Comparison of ENCODE assay signal across 25 cellular contexts in the genomic region with DNA sequence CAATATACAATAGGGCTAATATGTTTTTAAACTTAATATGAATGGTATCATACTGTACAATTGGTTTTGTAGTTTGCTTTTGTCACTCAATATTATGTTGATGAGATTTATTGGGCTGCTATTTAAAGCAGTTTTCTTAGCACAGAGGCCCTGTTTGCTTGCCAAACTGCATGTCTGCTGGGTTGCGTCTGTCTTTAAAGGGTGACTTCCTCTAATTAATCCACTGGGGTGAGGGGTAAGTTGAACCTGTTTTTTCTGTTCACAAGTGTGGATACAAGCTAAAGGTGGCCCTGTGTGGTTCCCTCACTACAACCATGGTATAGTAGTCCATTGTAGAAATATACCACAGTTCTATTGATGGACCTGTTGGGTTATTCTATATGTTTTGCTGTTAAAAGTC. TPM values are rescaled to one million over a fixed set of nuclear protein-coding genes. Genes with fewer than 3 reads are reported as not detected.
A peak's percentile ranks its signal among the peaks of the same experiment; 100 is the strongest.
DNase-seq lines count a peak whose midpoint lies in the region; ATAC-seq, FAIRE-seq and TF ChIP-seq lines count a peak whose summit lies in the region.
"Had no signal": no experiment of that assay in that cellular context is flagged by ENCODE, and none has a peak within 500 bp of the region (broad histone marks: within the 10 kb centered on the region; RNA-seq: fewer than 3 reads in every experiment).

No MANE protein-coding gene starts in this region.

- FAIRE-seq in HepG2 (lab: Jason Lieb, UNC) = no peak

- H3K4me3 ChIP-seq in HepG2 (replicated peaks in 1 of 3; ENCODE audit: insufficient read depth in 1 of 3, low read depth in 2 of 3, low read length in 3 of 3) (no peak overlapping the region), right lobe of liver (no peak overlapping the region)
- H3K4me3 ChIP-seq: PC-9 had no signal

- in situ Hi-C loops in HepG2 (cut with HindIII; ENCODE audit: extremely low pct_ligation_motif_present, low pct_unique_long_range_greater_than_20kb) = no loop called here

- CTCF ChIA-PET in HepG2 (lab: Yijun Ruan, JAX; ENCODE audit: low intra/inter-chr PET ratio, low total read pairs) = no interaction called here

- 83% methylated on average over 1 of the region's 1 CpG for WGBS in HepG2 (ENCODE audit: low lambda C conversion rate)
- WGBS in right lobe of liver (ENCODE audit: insufficient coverage, low coverage, low lambda C conversion rate, missing lambda C conversion rate) = 60% methylated on average over 1 of the region's 1 CpG

- TF ChIP-seq EP300 in HepG2 (IDR thresholded peaks at IDR 0.05; ENCODE audit: low read depth in 2 of 2, low read length in 2 of 2) = no peak
- TF ChIP-seq EP300 in HepG2 (CRISPR knock-in tag; IDR thresholded peaks at IDR 0.05; ENCODE audit: borderline replicate concordance) = no peak

- TF ChIP-seq POLR2A in HepG2 (IDR thresholded peaks at IDR 0.05; ENCODE audit: insufficient read depth in 1 of 2, low read depth in 2 of 2, low read length in 2 of 2) = no peak
- no peak for TF ChIP-seq POLR2A in right lobe of liver (IDR thresholded peaks at IDR 0.05)

- H3K9ac ChIP-seq in HepG2 (ENCODE audit: insufficient read depth, low read depth, low read length) = no peak overlapping the region
- H3K9ac ChIP-seq: KMS-11 had no signal

- peak; percentile 32 for DNase-seq in NOMO-1 treated with DMSO at 0.1 percent for 48 hours (lab: John Stamatoyannopoulos, UW; ENCODE audit: unreplicated experiment)
- DNase-seq in NOMO-1 treated with dmso at 0.1 percent for 144 hours (lab: John Stamatoyannopoulos, UW; ENCODE audit: unreplicated experiment) = no peak
- DNase-seq in HepG2 (ENCODE audit: low spot score) = no peak
- DNase-seq in right lobe of liver = no peak
- no peak for DNase-seq in NCI-H128 (lab: John Stamatoyannopoulos, UW; ENCODE audit: unreplicated experiment)
- no peak for DNase-seq in NCI-H1436 (lab: John Stamatoyannopoulos, UW)
- DNase-seq: 8988T, AML-193, C1 segment of cervical spinal cord, DMS79, GOT3, HCEC 1CT, IMR-90, NCI-H1417 treated with DMSO at 0.1 percent for 48 hours, NCI-H187 treated with DMSO at 0.1 percent for 48 hours, NCI-H2107, NCI-H446 treated with DMSO at 0.1 percent for 48 hours, NCI-H526 treated with DMSO at 0.1 percent for 48 hours, PC-9, RPMI8226, SIG-M5 had no signal

- POLR2A ChIA-PET in HepG2 (lab: Yijun Ruan, JAX) = no interaction called here

- no peaks in the 10 kb centered on the region for H3K27me3 ChIP-seq in HepG2 (ENCODE audit: control insufficient read depth in 1 of 2, insufficient read depth in 2 of 2, low read length in 2 of 2)
- H3K27me3 ChIP-seq in right lobe of liver = no peaks in the 10 kb centered on the region

- H3K36me3 ChIP-seq in HepG2 (replicated peaks in 1 of 2; ENCODE audit: control insufficient read depth in 1 of 2, insufficient read depth in 2 of 2, low read length in 2 of 2) (peaks cover 2 to 52% of the 10 kb centered on the region in 2 experiments; a peak in 4 of 5 replicates), right lobe of liver (peaks cover 0 to 6% (median 3%) of the 10 kb centered on the region in 4 donors)

- intact Hi-C loops in HepG2 (cut with micrococcal nuclease; ENCODE audit: unreplicated experiment) (no loop called here), right lobe of liver (cut with DNase I) (no loop called here)

- no TSS peak for BruUV-seq in HepG2 (replicated peaks; lab: Mats Ljungman, UMichigan)

- TF ChIP-seq RAD21 in HepG2 (CRISPR knock-in tag; IDR thresholded peaks at IDR 0.05) = no peak

- no peak overlapping the region for H2AFZ ChIP-seq in HepG2 (ENCODE audit: low read length)
- H2AFZ ChIP-seq: PC-9 had no signal

- TF ChIP-seq CTCF in HepG2 (CRISPR knock-in tag; IDR thresholded peaks at IDR 0.05) (no peak), right lobe of liver (IDR thresholded peaks at IDR 0.05) (no peak), VCaP (conservative IDR thresholded peaks at IDR 0.05) (no peak)

- no peak overlapping the region for H3K4me2 ChIP-seq in HepG2 (ENCODE audit: low read depth, low read length)
- H3K4me2 ChIP-seq: KMS-11, PC-9 had no signal

- no peak overlapping the region for H3K27ac ChIP-seq in HepG2 (ENCODE audit: extremely low read length, insufficient read depth, low read length)
- no peak overlapping the region for H3K27ac ChIP-seq in right lobe of liver
- H3K27ac ChIP-seq in VCaP = peak overlapping the region; percentile 61
- H3K27ac ChIP-seq: KMS-11, PC-9 had no signal

- H3K4me1 ChIP-seq in HepG2 (ENCODE audit: insufficient read depth, low read length) = no peaks in the 10 kb centered on the region
- H3K4me1 ChIP-seq in right lobe of liver = no peaks in the 10 kb centered on the region

- peaks cover 10% of the 10 kb centered on the region for H3K79me2 ChIP-seq in HepG2 (ENCODE audit: insufficient read depth, low read length)

- H4K20me1 ChIP-seq in HepG2 (ENCODE audit: insufficient read depth, low read length) = no peaks in the 10 kb centered on the region

- ATAC-seq in HepG2 (peak; percentile 21; the same call in 1 of the 3 replicates), right lobe of liver (no peak), HG02642 (IDR thresholded peaks at IDR 0.05; ENCODE audit: poor library complexity, unreplicated experiment) (no peak)
- ATAC-seq: SK-N-SH treated with all-trans-retinoic acid at 6 μM for 48 hours had no signal

- H3K9me3 ChIP-seq in HepG2 (ENCODE audit: low read length) = no peaks in the 10 kb centered on the region
- H3K9me3 ChIP-seq in right lobe of liver = no peaks in the 10 kb centered on the region

TF ChIP-seq in HepG2, 621 proteins besides CTCF, POLR2A, EP300 and RAD21:
- 0 out of 2 replicates have a peak, but pooled peaks have one; percentile 33 for TF ChIP-seq POLR2G (IDR thresholded peaks at IDR 0.05; ENCODE audit: low read depth, low read length)
- TF ChIP-seq, protein P1, sequence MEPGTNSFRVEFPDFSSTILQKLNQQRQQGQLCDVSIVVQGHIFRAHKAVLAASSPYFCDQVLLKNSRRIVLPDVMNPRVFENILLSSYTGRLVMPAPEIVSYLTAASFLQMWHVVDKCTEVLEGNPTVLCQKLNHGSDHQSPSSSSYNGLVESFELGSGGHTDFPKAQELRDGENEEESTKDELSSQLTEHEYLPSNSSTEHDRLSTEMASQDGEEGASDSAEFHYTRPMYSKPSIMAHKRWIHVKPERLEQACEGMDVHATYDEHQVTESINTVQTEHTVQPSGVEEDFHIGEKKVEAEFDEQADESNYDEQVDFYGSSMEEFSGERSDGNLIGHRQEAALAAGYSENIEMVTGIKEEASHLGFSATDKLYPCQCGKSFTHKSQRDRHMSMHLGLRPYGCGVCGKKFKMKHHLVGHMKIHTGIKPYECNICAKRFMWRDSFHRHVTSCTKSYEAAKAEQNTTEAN (CRISPR knock-in tag; conservative IDR thresholded peaks at IDR 0.05) = no peak

RNA-seq across cellular contexts. Expression of a gene that starts 19.7 kb away (rescaled TPM):
- total RNA-seq in HepG2 (2016; rRNA removed; fragmentation: Illumina TruSeq; extraction: Trizol) (22.7 and 24.3 TPM in 2 replicates), right lobe of liver (10 to 100 TPM; 14.3 to 32.3 (median 19.9) TPM)
- total RNA-seq in HepG2 (2016; cell fraction: cytosol; rRNA removed; fragmentation: Illumina TruSeq; extraction: Trizol; ENCODE audit: low read depth) = 6.4 and 7.6 TPM in 2 replicates
- 23.3 and 24.1 TPM in 2 replicates for total RNA-seq in HepG2 (2016; cell fraction: insoluble cytoplasmic fraction; rRNA removed; fragmentation: Illumina TruSeq; extraction: Trizol)
- total RNA-seq in HepG2 (2016; cell fraction: membrane; rRNA removed; fragmentation: Illumina TruSeq; extraction: Trizol) = 15.5 and 16.3 TPM in 2 replicates
- total RNA-seq in HepG2 (2016; cell fraction: nucleus; rRNA removed; fragmentation: Illumina TruSeq; extraction: Trizol) = 25.1 and 28.9 TPM in 2 replicates
- 4.4 and 5.6 TPM in 2 replicates for polyA plus RNA-seq in HepG2 (2011; rRNA removed)
- polyA plus RNA-seq in HepG2 (2011; cell fraction: cytosol; rRNA removed) = 3.0 and 3.8 TPM in 2 replicates
- polyA plus RNA-seq in HepG2 (2011; cell fraction: nucleus; rRNA removed) = 17.4 and 20.7 TPM in 2 replicates
- polyA plus RNA-seq in HepG2 (2012) = 16.8 and 19.3 TPM in 2 replicates
- polyA plus RNA-seq in HepG2 (2016; cell fraction: cytosol; fragmentation: Illumina TruSeq; extraction: Trizol; ENCODE audit: low read depth) = 4.3 and 4.6 TPM in 2 replicates
- polyA plus RNA-seq in HepG2 (2016; cell fraction: insoluble cytoplasmic fraction; fragmentation: Illumina TruSeq; extraction: Trizol; ENCODE audit: low read depth) = 21.2 and 21.3 TPM in 2 replicates
- 9.1 and 9.6 TPM in 2 replicates for polyA plus RNA-seq in HepG2 (2016; cell fraction: membrane; fragmentation: Illumina TruSeq; extraction: Trizol; ENCODE audit: low read depth)
- polyA plus RNA-seq in HepG2 (2016; cell fraction: nucleus; fragmentation: Illumina TruSeq; extraction: Trizol; ENCODE audit: insufficient read depth, low read depth) = 33.3 and 33.4 TPM in 2 replicates
- 5.8 and 10.9 TPM in 2 replicates for polyA minus RNA-seq in HepG2 (2011; rRNA and poly(A)+ RNA removed; ENCODE audit: low replicate concordance)
- 5.0 and 7.2 TPM in 2 replicates for polyA minus RNA-seq in HepG2 (2011; cell fraction: cytosol; rRNA and poly(A)+ RNA removed)
- 33.9 and 38.8 TPM in 2 replicates for polyA minus RNA-seq in HepG2 (2011; cell fraction: nucleus; rRNA and poly(A)+ RNA removed)

RNA-seq across cellular contexts. Expression of a gene that starts 19.8 kb away (rescaled TPM):
- 13.1 and 16.8 TPM in 2 replicates for total RNA-seq in HepG2 (2016; rRNA removed; fragmentation: Illumina TruSeq; extraction: Trizol)
- 23.8 and 31.5 TPM in 2 replicates for total RNA-seq in HepG2 (2016; cell fraction: cytosol; rRNA removed; fragmentation: Illumina TruSeq; extraction: Trizol; ENCODE audit: low read depth)
- 13.4 and 19.7 TPM in 2 replicates for total RNA-seq in HepG2 (2016; cell fraction: insoluble cytoplasmic fraction; rRNA removed; fragmentation: Illumina TruSeq; extraction: Trizol)
- 25.2 and 28.6 TPM in 2 replicates for total RNA-seq in HepG2 (2016; cell fraction: membrane; rRNA removed; fragmentation: Illumina TruSeq; extraction: Trizol)
- total RNA-seq in HepG2 (2016; cell fraction: nucleus; rRNA removed; fragmentation: Illumina TruSeq; extraction: Trizol) = 6.6 and 8.5 TPM in 2 replicates
- 24.9 and 28.1 TPM in 2 replicates for polyA plus RNA-seq in HepG2 (2011; rRNA removed)
- 24.5 and 25.8 TPM in 2 replicates for polyA plus RNA-seq in HepG2 (2011; cell fraction: cytosol; rRNA removed)
- 31.1 and 36.4 TPM in 2 replicates for polyA plus RNA-seq in HepG2 (2011; cell fraction: nucleus; rRNA removed)
- 13.5 and 13.6 TPM in 2 replicates for polyA plus RNA-seq in HepG2 (2012)
- 30.8 and 45.7 TPM in 2 replicates for polyA plus RNA-seq in HepG2 (2016; cell fraction: cytosol; fragmentation: Illumina TruSeq; extraction: Trizol; ENCODE audit: low read depth)
- 19.6 and 19.9 TPM in 2 replicates for polyA plus RNA-seq in HepG2 (2016; cell fraction: insoluble cytoplasmic fraction; fragmentation: Illumina TruSeq; extraction: Trizol; ENCODE audit: low read depth)
- 26.5 and 30.0 TPM in 2 replicates for polyA plus RNA-seq in HepG2 (2016; cell fraction: membrane; fragmentation: Illumina TruSeq; extraction: Trizol; ENCODE audit: low read depth)
- 14.0 and 21.1 TPM in 2 replicates for polyA plus RNA-seq in HepG2 (2016; cell fraction: nucleus; fragmentation: Illumina TruSeq; extraction: Trizol; ENCODE audit: insufficient read depth, low read depth)
- 5.8 and 11.0 TPM in 2 replicates for polyA minus RNA-seq in HepG2 (2011; rRNA and poly(A)+ RNA removed; ENCODE audit: low replicate concordance)
- 4.9 and 8.5 TPM in 2 replicates for polyA minus RNA-seq in HepG2 (2011; cell fraction: cytosol; rRNA and poly(A)+ RNA removed)
- 7.0 and 9.7 TPM in 2 replicates for polyA minus RNA-seq in HepG2 (2011; cell fraction: nucleus; rRNA and poly(A)+ RNA removed)
- total RNA-seq in right lobe of liver = 10 to 100 TPM; 10.6 to 21.8 (median 11.8) TPM
